11 cellular contexts compared by ENCODE assay signal in genomic region chr6:52725133-52725529, GRCh38. TPM values are rescaled to one million over a fixed set of nuclear protein-coding genes. Genes with fewer than 3 reads are reported as not detected.
DNase-seq lines count a peak whose midpoint lies in the region; ATAC-seq, FAIRE-seq and TF ChIP-seq lines count a peak whose summit lies in the region.
"Had no signal": no experiment of that assay in that cellular context is flagged by ENCODE, and none has a peak within 500 bp of the region (broad histone marks: within the 10 kb centered on the region; RNA-seq: fewer than 3 reads in every experiment).

No MANE protein-coding gene starts in this region.

- dilution Hi-C loops in keratinocyte (cut with MboI; ENCODE audit: extremely low pct_ligation_motif_present, low sequenced_read_pairs): no loop called here

- no peaks in the 10 kb centered on the region for H3K27me3 ChIP-seq in Karpas-422 (ENCODE audit: low read length)
- H3K27me3 ChIP-seq in adipocyte (replicated peaks; ENCODE audit: control insufficient read depth, insufficient read depth, low read length): no peaks in the 10 kb centered on the region
- no peaks in the 10 kb centered on the region for H3K27me3 ChIP-seq in keratinocyte (ENCODE audit: control insufficient read depth, extremely low read depth, insufficient read depth, low read length)
- H3K27me3 ChIP-seq in CD4-positive, alpha-beta T cell (ENCODE audit: control insufficient read depth, insufficient read depth, low read length): no peaks in the 10 kb centered on the region

- no peaks in the 10 kb centered on the region for H3K27me3 Mint-ChIP-seq in CD4-positive, alpha-beta T cell

- H3K9me3 ChIP-seq in Karpas-422 (ENCODE audit: low read length) (no peaks in the 10 kb centered on the region), adipocyte (ENCODE audit: control insufficient read depth, low read length) (no peaks in the 10 kb centered on the region), keratinocyte (ENCODE audit: control insufficient read depth, low read depth, low read length) (no peaks in the 10 kb centered on the region)
- H3K9me3 ChIP-seq in CD4-positive, alpha-beta T cell (ENCODE audit: control insufficient read depth, low read length): no peaks in the 10 kb centered on the region

- POLR2A ChIA-PET in CD4-positive, alpha-beta T cell (lab: Charles Lee): no interaction called here

- no peaks in the 10 kb centered on the region for H3K36me3 Mint-ChIP-seq in CD4-positive, alpha-beta T cell (ENCODE audit: low read depth)

- H3K36me3 ChIP-seq in Karpas-422 (ENCODE audit: insufficient read depth, low read length) (no peaks in the 10 kb centered on the region), adipocyte (ENCODE audit: control insufficient read depth, insufficient read depth, low read length, severe bottlenecking) (no peaks in the 10 kb centered on the region), keratinocyte (ENCODE audit: control insufficient read depth in 2 of 2, extremely low read depth in 1 of 2, insufficient read depth in 2 of 2, low read length in 2 of 2) (no peaks in the 10 kb centered on the region)
- H3K36me3 ChIP-seq: WERI-Rb-1 had no signal

- no peak for DNase-seq in Karpas-422
- peak; percentile 11 for DNase-seq in adipocyte (ENCODE audit: low read depth)
- DNase-seq in keratinocyte (ENCODE audit: low read depth, low spot score): no peak
- DNase-seq in stromal cell of bone marrow (ENCODE audit: low read depth): peak; percentile 33
- no peak for DNase-seq in cerebellum (ENCODE audit: low spot score)
- no peak for DNase-seq in CD4-positive, alpha-beta T cell
- no peak for DNase-seq in SKM-1 treated with dmso at 0.1 percent for 144 hours (lab: John Stamatoyannopoulos, UW; ENCODE audit: unreplicated experiment)
- DNase-seq: cerebellar nuclear complex had no signal

- ATAC-seq in CD4-positive, alpha-beta T cell (ENCODE audit: poor library complexity): no peak

- CTCF ChIA-PET in CD4-positive, alpha-beta T cell (lab: Charles Lee): interaction anchor here (1.4 kb wide), 1 partner anchor 9 kb away, joined by 5 read pairs; no protein-coding TSS in a partner anchor

- no peak for TF ChIP-seq CTCF in keratinocyte (optimal IDR thresholded peaks at IDR 0.05 in 1 of 3, IDR thresholded peaks at IDR 0.05 in 1 of 3, conservative IDR thresholded peaks at IDR 0.05 in 1 of 3; ENCODE audit: extremely low read depth in 1 of 3, insufficient read depth in 2 of 3, low read length in 3 of 3)
- no peak for TF ChIP-seq CTCF in CD4-positive, alpha-beta T cell (IDR thresholded peaks at IDR 0.05)

- no peak for FAIRE-seq in keratinocyte (lab: Jason Lieb, UNC)

- H3K27ac ChIP-seq in Karpas-422 (ENCODE audit: low read length) (peak overlapping the region; percentile 56), keratinocyte (ENCODE audit: control insufficient read depth, insufficient read depth, low read length) (no peak overlapping the region)
- H3K27ac ChIP-seq in CD4-positive, alpha-beta T cell (ENCODE audit: low read depth, low read length): no peak overlapping the region
- H3K27ac ChIP-seq: WERI-Rb-1 had no signal

- H3K9me1 ChIP-seq in keratinocyte (ENCODE audit: control insufficient read depth, extremely low read depth, insufficient read depth, low read length): no peaks in the 10 kb centered on the region

- H3K9me3 Mint-ChIP-seq in CD4-positive, alpha-beta T cell: no peaks in the 10 kb centered on the region
- H3K9me3 Mint-ChIP-seq: activated T-helper 1 cell treated with anti-CD3 and anti-CD28 coated beads, Interleukin-12 subunit alpha, Interleukin-12 subunit beta, Interleukin-2, Interleukin-4 antibody, amounts not matched to agents 30 ng/mL and 10 ng/mL and 1 ng/mL, durations not matched to agents 14 hours and 24 hours and 36 hours; nephron had no signal

- H4K20me1 ChIP-seq in Karpas-422 (ENCODE audit: insufficient read depth, low read depth, low read length): no peaks in the 10 kb centered on the region
- H4K20me1 ChIP-seq in keratinocyte (ENCODE audit: control insufficient read depth, extremely low read depth, insufficient read depth, low read length): no peaks in the 10 kb centered on the region

- H3K4me2 ChIP-seq in Karpas-422 (ENCODE audit: low read depth, low read length, poor library complexity, severe bottlenecking) (peak overlapping the region; percentile 64), keratinocyte (ENCODE audit: control insufficient read depth, extremely low read depth, insufficient read depth, low read depth, low read length) (peak overlapping the region; percentile 23)

- intact Hi-C loops in CD4-positive, alpha-beta T cell (cut with DNase I, micrococcal nuclease): loop anchor here (10.0 kb wide), 1 partner anchor 760 kb away; no protein-coding TSS in a partner anchor

- H3K4me3 Mint-ChIP-seq in CD4-positive, alpha-beta T cell: no peak overlapping the region
- H3K4me3 Mint-ChIP-seq: activated T-helper 1 cell treated with anti-CD3 and anti-CD28 coated beads, Interleukin-12 subunit alpha, Interleukin-12 subunit beta, Interleukin-2, Interleukin-4 antibody, amounts not matched to agents 30 ng/mL and 10 ng/mL and 1 ng/mL, durations not matched to agents 14 hours and 24 hours and 36 hours; nephron had no signal

- H3K4me1 Mint-ChIP-seq in CD4-positive, alpha-beta T cell (ENCODE audit: low read depth): no peaks in the 10 kb centered on the region

- H3K79me2 ChIP-seq in Karpas-422 (ENCODE audit: low read length) (no peaks in the 10 kb centered on the region), keratinocyte (ENCODE audit: control insufficient read depth, insufficient read depth, low read length) (no peaks in the 10 kb centered on the region)

- peak overlapping the region; percentile 93 for H2AFZ ChIP-seq in Karpas-422 (ENCODE audit: low read length)
- no peak overlapping the region for H2AFZ ChIP-seq in keratinocyte (ENCODE audit: control insufficient read depth, low read length)

- no peaks in the 10 kb centered on the region for H3K9me2 ChIP-seq in Karpas-422 (replicated peaks; ENCODE audit: insufficient read depth, low read length)

- peak overlapping the region; percentile 54; the same call in 1 of the 2 replicates for H3K4me3 ChIP-seq in Karpas-422 (ENCODE audit: low read length)
- H3K4me3 ChIP-seq in adipocyte (ENCODE audit: low read length): peak overlapping the region; percentile 19
- H3K4me3 ChIP-seq in keratinocyte (ENCODE audit: control insufficient read depth in 2 of 3, extremely low read depth in 1 of 3, insufficient read depth in 2 of 3, low read depth in 1 of 3, low read length in 3 of 3): no peak overlapping the region

- H3K4me1 ChIP-seq in Karpas-422 (ENCODE audit: low read length) (peaks cover 55% of the 10 kb centered on the region), adipocyte (ENCODE audit: control insufficient read depth, insufficient read depth, low read length) (peaks cover 29% of the 10 kb centered on the region), keratinocyte (ENCODE audit: control insufficient read depth, extremely low read depth, insufficient read depth, low read length) (peaks cover 11% of the 10 kb centered on the region)

- no peak overlapping the region for H3K27ac Mint-ChIP-seq in CD4-positive, alpha-beta T cell
- H3K27ac Mint-ChIP-seq: activated T-helper 1 cell treated with anti-CD3 and anti-CD28 coated beads, Interleukin-12 subunit alpha, Interleukin-12 subunit beta, Interleukin-2, Interleukin-4 antibody, amounts not matched to agents 30 ng/mL and 10 ng/mL and 1 ng/mL, durations not matched to agents 14 hours and 24 hours and 36 hours had no signal

- H3K9ac ChIP-seq in Karpas-422 (ENCODE audit: low read length): peak overlapping the region; percentile 52; the same call in 1 of the 2 replicates
- H3K9ac ChIP-seq in adipocyte (ENCODE audit: low read length): peak overlapping the region; percentile 46
- H3K9ac ChIP-seq in keratinocyte (ENCODE audit: control insufficient read depth, extremely low read depth, insufficient read depth, low read length): no peak overlapping the region

RNA-seq across cellular contexts. Expression of gene GSTA2, which starts 38.1 kb away (rescaled TPM):
- not detected in 2 replicates for total RNA-seq in Karpas-422 (2014; rRNA removed; shearing (Covaris generic); ENCODE audit: low replicate concordance)
- not detected in 3 replicates for polyA plus RNA-seq in keratinocyte
- not detected for polyA plus RNA-seq in keratinocyte (2011; ENCODE audit: low read depth)
- polyA plus RNA-seq in keratinocyte (2011; cell fraction: cytosol; rRNA removed): not detected in 2 replicates
- not detected in 2 replicates for polyA plus RNA-seq in keratinocyte (2011; cell fraction: nucleus; rRNA removed)
- not detected in 2 replicates for polyA plus RNA-seq in keratinocyte (2012; ENCODE audit: low replicate concordance)
- not detected in 3 replicates for polyA minus RNA-seq in keratinocyte
- polyA minus RNA-seq in keratinocyte (2011; cell fraction: cytosol; rRNA and poly(A)+ RNA removed): not detected
- not detected in 2 replicates for polyA minus RNA-seq in keratinocyte (2011; cell fraction: nucleus; rRNA and poly(A)+ RNA removed)
- total RNA-seq in cerebellum: not detected
- total RNA-seq in CD4-positive, alpha-beta T cell: not detected
- total RNA-seq: activated T-helper 1 cell treated with anti-CD3 and anti-CD28 coated beads, Interleukin-12 subunit alpha, Interleukin-12 subunit beta, Interleukin-2, Interleukin-4 antibody, amounts not matched to agents 30 ng/mL and 10 ng/mL and 1 ng/mL, durations not matched to agents 14 hours and 24 hours and 36 hours had no signal

RNA-seq across cellular contexts. Expression of gene TMEM14A, which starts 54.2 kb away (rescaled TPM):
- total RNA-seq in Karpas-422 (2014; rRNA removed; shearing (Covaris generic); ENCODE audit: low replicate concordance): 23.7 and 61.3 TPM in 2 replicates
- 22.2 to 44.2 TPM (median 38.5 TPM) in 3 replicates for polyA plus RNA-seq in keratinocyte
- polyA plus RNA-seq in keratinocyte (2011; ENCODE audit: low read depth): 0.45 TPM
- polyA plus RNA-seq in keratinocyte (2011; cell fraction: cytosol; rRNA removed): 22.0 and 32.1 TPM in 2 replicates
- polyA plus RNA-seq in keratinocyte (2011; cell fraction: nucleus; rRNA removed): 10.6 and 15.8 TPM in 2 replicates
- polyA plus RNA-seq in keratinocyte (2012; ENCODE audit: low replicate concordance): 6.6 and 32.5 TPM in 2 replicates
- polyA minus RNA-seq in keratinocyte: 3.6 to 7.2 TPM (median 3.7 TPM) in 3 replicates
- polyA minus RNA-seq in keratinocyte (2011; cell fraction: cytosol; rRNA and poly(A)+ RNA removed): 11.9 TPM
- polyA minus RNA-seq in keratinocyte (2011; cell fraction: nucleus; rRNA and poly(A)+ RNA removed): 2.0 and 6.2 TPM in 2 replicates
- 44.6 TPM for total RNA-seq in cerebellum
- total RNA-seq in CD4-positive, alpha-beta T cell: 1 to 10 TPM; 3.4 TPM

Comparison
In these comparisons a context has a peak if more than half of its experiments do, and no peak if none do; other contexts are left out.
1. DNase-seq: peak in adipocyte (single experiment) and stromal cell of bone marrow (single experiment); none in Karpas-422 (single experiment), keratinocyte (single experiment), cerebellum (single experiment), CD4-positive, alpha-beta T cell (0 of 10) and SKM-1 treated with dmso at 0.1 percent for 144 hours (single experiment).
2. H3K4me3 ChIP-seq: peak in Karpas-422 (single experiment) and adipocyte (single experiment); none in keratinocyte (0 of 3).